ENCODE assay signal across 13 cellular contexts in the genomic region with DNA sequence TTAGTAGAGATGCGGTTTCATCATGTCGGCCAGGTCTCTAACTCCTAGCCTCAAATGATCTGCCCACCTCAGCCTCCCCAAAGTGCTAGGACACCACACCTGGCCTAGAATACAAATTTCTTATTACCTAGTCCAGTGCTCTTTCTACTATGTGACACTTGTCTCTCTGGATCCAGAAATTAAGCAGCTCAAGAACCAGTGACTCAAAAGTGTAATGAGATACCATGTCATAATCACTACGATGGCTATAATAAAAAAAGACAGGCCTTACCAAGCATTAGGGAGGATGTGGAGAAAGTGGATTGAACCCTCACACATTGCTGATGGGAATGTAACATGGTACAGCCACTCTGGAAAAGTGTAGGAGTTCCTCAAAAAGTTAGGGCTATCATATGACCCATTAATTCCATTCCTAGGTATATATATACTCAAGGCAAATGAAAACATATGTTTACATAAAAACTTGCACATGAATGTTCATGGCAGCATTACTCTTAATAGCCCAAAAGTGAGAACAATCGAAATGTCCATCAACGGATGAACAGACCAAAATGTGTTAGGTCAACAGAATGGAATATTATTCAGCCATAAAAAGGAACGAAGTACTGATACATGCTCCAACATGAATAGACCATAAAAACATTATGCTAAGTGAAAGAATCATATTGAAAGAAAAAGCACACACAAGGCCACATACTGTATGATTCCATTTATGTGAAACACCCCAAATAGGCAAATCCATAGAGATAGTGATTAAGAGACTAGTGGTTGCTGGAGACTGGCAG. TPM values are rescaled to one million over a fixed set of nuclear protein-coding genes. Genes with fewer than 3 reads are reported as not detected.
DNase-seq lines count a peak whose midpoint lies in the region; ATAC-seq and TF ChIP-seq lines count a peak whose summit lies in the region.
"Had no signal": no experiment of that assay in that cellular context is flagged by ENCODE, and none has a peak within 500 bp of the region (broad histone marks: within the 10 kb centered on the region; RNA-seq: fewer than 3 reads in every experiment).

No MANE protein-coding gene starts in this region.

- DNase-seq in activated CD8-positive, alpha-beta T cell treated with anti-CD3 and anti-CD28 coated beads for 36 hours: no peak
- DNase-seq in activated CD8-positive, alpha-beta T cell treated with anti-CD3 and anti-CD28 coated beads, Interleukin-2, amount 10 ng/mL, durations not matched to agents 7 days and 5 days: no peak
- no peak for DNase-seq in effector memory CD8-positive, alpha-beta T cell
- no peak for DNase-seq in psoas muscle
- no peak for DNase-seq in stimulated activated CD4-positive, alpha-beta T cell treated with anti-CD3 and anti-CD28 coated beads, Interleukin-2, amount 100 ng/mL, for 24 hours
- DNase-seq in Karpas-422: no peak
- DNase-seq: 8988T, AML-193, DMS53, GM23248 had no signal

- no peaks in the 10 kb centered on the region for H3K27me3 Mint-ChIP-seq in activated CD8-positive, alpha-beta T cell treated with anti-CD3 and anti-CD28 coated beads for 36 hours
- no peaks in the 10 kb centered on the region for H3K27me3 Mint-ChIP-seq in activated CD8-positive, alpha-beta T cell treated with anti-CD3 and anti-CD28 coated beads, Interleukin-2, amount 10 ng/mL, durations not matched to agents 7 days and 5 days (ENCODE audit: low read depth)
- H3K27me3 Mint-ChIP-seq in effector memory CD8-positive, alpha-beta T cell: no peaks in the 10 kb centered on the region

- H3K36me3 Mint-ChIP-seq in activated CD8-positive, alpha-beta T cell treated with anti-CD3 and anti-CD28 coated beads for 36 hours (ENCODE audit: low read depth): peaks cover 51% of the 10 kb centered on the region
- peaks cover 73% of the 10 kb centered on the region for H3K36me3 Mint-ChIP-seq in activated CD8-positive, alpha-beta T cell treated with anti-CD3 and anti-CD28 coated beads, Interleukin-2, amount 10 ng/mL, durations not matched to agents 7 days and 5 days (ENCODE audit: low read depth)
- peaks cover 69% of the 10 kb centered on the region for H3K36me3 Mint-ChIP-seq in effector memory CD8-positive, alpha-beta T cell (ENCODE audit: insufficient read depth)

- ATAC-seq in activated CD8-positive, alpha-beta T cell treated with anti-CD3 and anti-CD28 coated beads for 36 hours: no peak
- ATAC-seq in activated CD8-positive, alpha-beta T cell treated with anti-CD3 and anti-CD28 coated beads, Interleukin-2, amount 10 ng/mL, durations not matched to agents 7 days and 5 days: no peak
- ATAC-seq in effector memory CD8-positive, alpha-beta T cell (replicated peaks): no peak
- ATAC-seq in psoas muscle: peak in 3 of 4 donors; percentile 23 to 63 (median 60)
- ATAC-seq: HCT116 had no signal

- no peak overlapping the region for H3K27ac ChIP-seq in HEK293 (ENCODE audit: extremely low read depth, low read depth, low read length)
- H3K27ac ChIP-seq in psoas muscle: no peak overlapping the region
- H3K27ac ChIP-seq in Karpas-422 (ENCODE audit: low read length): no peak overlapping the region
- H3K27ac ChIP-seq: BLaER1, GM23248 had no signal

- H3K27ac Mint-ChIP-seq in activated CD8-positive, alpha-beta T cell treated with anti-CD3 and anti-CD28 coated beads for 36 hours: peak overlapping the region; percentile 4
- no peak overlapping the region for H3K27ac Mint-ChIP-seq in activated CD8-positive, alpha-beta T cell treated with anti-CD3 and anti-CD28 coated beads, Interleukin-2, amount 10 ng/mL, durations not matched to agents 7 days and 5 days
- peak overlapping the region; percentile 1 to 6 for H3K27ac Mint-ChIP-seq in effector memory CD8-positive, alpha-beta T cell

- no peak overlapping the region for H3K9ac ChIP-seq in Karpas-422 (ENCODE audit: low read length)
- H3K9ac ChIP-seq: BLaER1, GM23248 had no signal

- no peaks in the 10 kb centered on the region for H3K9me2 ChIP-seq in Karpas-422 (replicated peaks; ENCODE audit: insufficient read depth, low read length)

- POLR2A ChIA-PET in activated CD8-positive, alpha-beta T cell treated with anti-CD3 and anti-CD28 coated beads for 36 hours (lab: Charles Lee): interaction anchor here (0.5 to 1.0 kb wide), 2 partner anchors 24 to 28 kb away, joined by 3 read pairs; no protein-coding TSS in a partner anchor
- POLR2A ChIA-PET in activated CD8-positive, alpha-beta T cell treated with anti-CD3 and anti-CD28 coated beads, Interleukin-2, amount 10 ng/mL, durations not matched to agents 7 days and 5 days (lab: Charles Lee): no interaction called here
- POLR2A ChIA-PET in HEK293 (lab: Yijun Ruan, JAX): no interaction called here

- WGBS in psoas muscle, 3 donors: 88 to 95% (median 88%) methylated on average over 6 of the region's 6 CpGs

- no peak overlapping the region for H3K4me2 ChIP-seq in Karpas-422 (ENCODE audit: low read depth, low read length, poor library complexity, severe bottlenecking)
- H3K4me2 ChIP-seq: BLaER1 had no signal

- no peak overlapping the region for H3K4me3 Mint-ChIP-seq in activated CD8-positive, alpha-beta T cell treated with anti-CD3 and anti-CD28 coated beads for 36 hours
- H3K4me3 Mint-ChIP-seq in activated CD8-positive, alpha-beta T cell treated with anti-CD3 and anti-CD28 coated beads, Interleukin-2, amount 10 ng/mL, durations not matched to agents 7 days and 5 days: no peak overlapping the region
- no peak overlapping the region for H3K4me3 Mint-ChIP-seq in effector memory CD8-positive, alpha-beta T cell

- H3K4me1 Mint-ChIP-seq in activated CD8-positive, alpha-beta T cell treated with anti-CD3 and anti-CD28 coated beads for 36 hours (ENCODE audit: low read depth): peaks cover 24% of the 10 kb centered on the region
- H3K4me1 Mint-ChIP-seq in activated CD8-positive, alpha-beta T cell treated with anti-CD3 and anti-CD28 coated beads, Interleukin-2, amount 10 ng/mL, durations not matched to agents 7 days and 5 days (ENCODE audit: low read depth): peaks cover 28% of the 10 kb centered on the region
- peaks cover 17 to 23% of the 10 kb centered on the region in 2 donors for H3K4me1 Mint-ChIP-seq in effector memory CD8-positive, alpha-beta T cell (ENCODE audit: low read depth in 2 of 2)

- H3K9me3 ChIP-seq in HEK293 (ENCODE audit: control insufficient read depth, insufficient read depth, low read depth, low read length) (no peaks in the 10 kb centered on the region), psoas muscle (no peaks in the 10 kb centered on the region), Karpas-422 (ENCODE audit: low read length) (no peaks in the 10 kb centered on the region)
- H3K9me3 ChIP-seq: BLaER1 had no signal

- H3K4me3 ChIP-seq in HEK293 (ENCODE audit: low read depth, low read length) (no peak overlapping the region), psoas muscle (no peak overlapping the region), Karpas-422 (ENCODE audit: low read length) (no peak overlapping the region)
- H3K4me3 ChIP-seq: BLaER1, GM23248 had no signal

- TF ChIP-seq CTCF in activated CD8-positive, alpha-beta T cell treated with anti-CD3 and anti-CD28 coated beads for 36 hours (IDR thresholded peaks at IDR 0.05): no peak
- no peak for TF ChIP-seq CTCF in HEK293 (tag by site-specific recombination; IDR thresholded peaks at IDR 0.05)
- TF ChIP-seq CTCF in psoas muscle (IDR thresholded peaks at IDR 0.05): no peak

- H4K20me1 ChIP-seq in Karpas-422 (ENCODE audit: insufficient read depth, low read depth, low read length): no peaks in the 10 kb centered on the region
- H4K20me1 ChIP-seq: BLaER1 had no signal

- H3K9me3 Mint-ChIP-seq in activated CD8-positive, alpha-beta T cell treated with anti-CD3 and anti-CD28 coated beads for 36 hours: no peaks in the 10 kb centered on the region
- H3K9me3 Mint-ChIP-seq in activated CD8-positive, alpha-beta T cell treated with anti-CD3 and anti-CD28 coated beads, Interleukin-2, amount 10 ng/mL, durations not matched to agents 7 days and 5 days (ENCODE audit: insufficient read depth): no peaks in the 10 kb centered on the region
- H3K9me3 Mint-ChIP-seq in effector memory CD8-positive, alpha-beta T cell: no peaks in the 10 kb centered on the region

- CTCF ChIA-PET in activated CD8-positive, alpha-beta T cell treated with anti-CD3 and anti-CD28 coated beads for 36 hours (lab: Charles Lee): interaction anchor here (3.0 kb wide), 1 partner anchor 12 kb away, joined by 11 read pairs; the partner anchor contains the start of gene ATPAF1
- CTCF ChIA-PET in activated CD8-positive, alpha-beta T cell treated with anti-CD3 and anti-CD28 coated beads, Interleukin-2, amount 10 ng/mL, durations not matched to agents 7 days and 5 days (lab: Charles Lee): interaction anchor here (1.1 kb wide), 1 partner anchor 24 kb away, joined by 3 read pairs; no protein-coding TSS in a partner anchor
- CTCF ChIA-PET in HEK293 (lab: Yijun Ruan, JAX): no interaction called here

- H3K27me3 ChIP-seq in psoas muscle (ENCODE audit: insufficient read depth in 3 of 3, low read length in 2 of 3) (no peaks in the 10 kb centered on the region), Karpas-422 (ENCODE audit: low read length) (no peaks in the 10 kb centered on the region)
- H3K27me3 ChIP-seq: BLaER1 had no signal

- no peaks in the 10 kb centered on the region for H3K4me1 ChIP-seq in HEK293 (ENCODE audit: control insufficient read depth, insufficient read depth, low read length)
- H3K4me1 ChIP-seq in psoas muscle: no peaks in the 10 kb centered on the region
- no peaks in the 10 kb centered on the region for H3K4me1 ChIP-seq in Karpas-422 (ENCODE audit: low read length)
- H3K4me1 ChIP-seq: BLaER1 had no signal

- 0 out of 2 replicates have a peak, but pooled peaks cover 2% of the 10 kb centered on the region for H3K79me2 ChIP-seq in Karpas-422 (ENCODE audit: low read length)

- no peak overlapping the region for H2AFZ ChIP-seq in Karpas-422 (ENCODE audit: low read length)
- H2AFZ ChIP-seq: GM23248 had no signal

- H3K36me3 ChIP-seq in HEK293 (ENCODE audit: control insufficient read depth in 2 of 2, insufficient read depth in 1 of 2, low read length in 2 of 2): peaks cover 21 to 92% of the 10 kb centered on the region in 2 experiments
- H3K36me3 ChIP-seq in psoas muscle (ENCODE audit: insufficient read depth in 1 of 2, low read depth in 1 of 2): peaks cover 5 to 99% of the 10 kb centered on the region in 2 donors
- peaks cover 62% of the 10 kb centered on the region for H3K36me3 ChIP-seq in Karpas-422 (ENCODE audit: insufficient read depth, low read length)

- intact Hi-C loops in activated CD8-positive, alpha-beta T cell treated with anti-CD3 and anti-CD28 coated beads for 36 hours (cut with micrococcal nuclease): no loop called here
- intact Hi-C loops in psoas muscle (cut with DNase I): no loop called here

RNA-seq across cellular contexts. Expression of gene TEX38, which starts 8.3 kb away (rescaled TPM):
- total RNA-seq in activated CD8-positive, alpha-beta T cell treated with anti-CD3 and anti-CD28 coated beads for 36 hours: not detected
- not detected for total RNA-seq in activated CD8-positive, alpha-beta T cell treated with anti-CD3 and anti-CD28 coated beads, Interleukin-2, amount 10 ng/mL, durations not matched to agents 7 days and 5 days
- not detected for total RNA-seq in psoas muscle
- under 1 TPM in 1 of 3 donors, not detected in 2; 0.08 TPM for polyA plus RNA-seq in psoas muscle
- 0.37 TPM in 1 of 2 replicates, not detected in the other for total RNA-seq in Karpas-422 (2014; rRNA removed; shearing (Covaris generic); ENCODE audit: low replicate concordance)
- total RNA-seq: GM23248 had no signal

RNA-seq across cellular contexts. Expression of gene ATPAF1, which starts 11.8 kb away (rescaled TPM):
- 10 to 100 TPM; 40.3 to 41.8 TPM for total RNA-seq in activated CD8-positive, alpha-beta T cell treated with anti-CD3 and anti-CD28 coated beads for 36 hours
- 10 to 100 TPM; 47.4 to 55.0 TPM for total RNA-seq in activated CD8-positive, alpha-beta T cell treated with anti-CD3 and anti-CD28 coated beads, Interleukin-2, amount 10 ng/mL, durations not matched to agents 7 days and 5 days
- 100 to 1,000 TPM in 3 of 4 donors, 10 to 100 TPM in 1; 98.3 to 114 (median 107) TPM for total RNA-seq in psoas muscle
- 100 to 1,000 TPM in 1 of 3 donors, 10 to 100 TPM in 2; 60.9 to 156 (median 82.0) TPM for polyA plus RNA-seq in psoas muscle
- 77.6 and 81.2 TPM in 2 replicates for total RNA-seq in Karpas-422 (2014; rRNA removed; shearing (Covaris generic); ENCODE audit: low replicate concordance)

RNA-seq across cellular contexts. Expression of gene EFCAB14, which starts 38.9 kb away (rescaled TPM):
- total RNA-seq in activated CD8-positive, alpha-beta T cell treated with anti-CD3 and anti-CD28 coated beads for 36 hours: 10 to 100 TPM; 39.6 to 41.6 TPM
- 10 to 100 TPM; 81.4 to 85.1 TPM for total RNA-seq in activated CD8-positive, alpha-beta T cell treated with anti-CD3 and anti-CD28 coated beads, Interleukin-2, amount 10 ng/mL, durations not matched to agents 7 days and 5 days
- total RNA-seq in psoas muscle: 10 to 100 TPM; 48.4 to 63.3 (median 52.9) TPM
- polyA plus RNA-seq in psoas muscle: 10 to 100 TPM; 21.1 to 62.5 (median 24.6) TPM
- total RNA-seq in Karpas-422 (2014; rRNA removed; shearing (Covaris generic); ENCODE audit: low replicate concordance): 55.5 and 75.0 TPM in 2 replicates

Comparison
In these comparisons a context has a peak if more than half of its experiments do, and no peak if none do; other contexts are left out.
1. ATAC-seq: peak in psoas muscle (3 of 4); none in activated CD8-positive, alpha-beta T cell treated with anti-CD3 and anti-CD28 coated beads for 36 hours (single experiment), activated CD8-positive, alpha-beta T cell treated with anti-CD3 and anti-CD28 coated beads, Interleukin-2, amount 10 ng/mL, durations not matched to agents 7 days and 5 days (single experiment) and effector memory CD8-positive, alpha-beta T cell (single experiment).